In genomic region chrX:71999535-71999934, GRCh38 we compare ENCODE assay signal across 19 cellular contexts.
"Had no signal": no experiment of that assay in that cellular context is flagged by ENCODE, and none has a peak within 500 bp of the region (broad histone marks: within the 10 kb centered on the region; RNA-seq: fewer than 3 reads in every experiment).

No MANE protein-coding gene starts in this region.

- H3K4me3 ChIP-seq: adrenal gland, MG63, Peyer's patch, SJSA1 had no signal

- DNase-seq: activated B cell treated with CpG ODN at 0.5 μM for 24 hours; activated CD4-positive, CD25-positive, alpha-beta regulatory T cell treated with anti-CD3 and anti-CD28 coated beads, Interleukin-2, amount 50 U/mL, for 72 hours; brain microvascular endothelial cell; MG63; NCI-H1048; NCI-H2081 treated with DMSO at 0.1 percent for 48 hours; NCI-H524 treated with DMSO at 0.1 percent for 48 hours; SHP77 treated with DMSO at 0.1 percent for 48 hours had no signal

- H3K9me3 Mint-ChIP-seq: activated B cell treated with CpG ODN at 0.5 μM for 24 hours; activated CD4-positive, alpha-beta memory T cell treated with anti-CD3 and anti-CD28 coated beads for 36 hours; activated naive CD4-positive, alpha-beta T cell treated with anti-CD3 and anti-CD28 coated beads for 36 hours; activated naive CD4-positive, alpha-beta T cell treated with anti-CD3 and anti-CD28 coated beads, Interleukin-2, amount 50 U/mL, for 72 hours; activated T-cell treated with anti-CD3 and anti-CD28 coated beads, Interleukin-2, amount 50 U/mL, for 4 hours; activated T-helper 1 cell treated with anti-CD3 and anti-CD28 coated beads, Interleukin-12 subunit alpha, Interleukin-12 subunit beta, Interleukin-2, Interleukin-4 antibody, amounts not matched to agents 30 ng/mL and 10 ng/mL and 1 ng/mL, durations not matched to agents 14 hours and 24 hours and 36 hours; central memory CD8-positive, alpha-beta T cell; T-cell had no signal

- H3K36me3 ChIP-seq: adrenal gland, brain microvascular endothelial cell, MG63, Peyer's patch, SJSA1 had no signal

- H3K4me1 ChIP-seq: adrenal gland, Peyer's patch had no signal

- H3K36me3 Mint-ChIP-seq: activated CD4-positive, alpha-beta memory T cell treated with anti-CD3 and anti-CD28 coated beads for 36 hours; activated naive CD4-positive, alpha-beta T cell treated with anti-CD3 and anti-CD28 coated beads, Interleukin-2, amount 50 U/mL, for 72 hours; T-cell had no signal

- H3K27ac Mint-ChIP-seq: activated B cell treated with CpG ODN at 0.5 μM for 24 hours; activated CD4-positive, alpha-beta memory T cell treated with anti-CD3 and anti-CD28 coated beads for 36 hours; activated naive CD4-positive, alpha-beta T cell treated with anti-CD3 and anti-CD28 coated beads for 36 hours; activated naive CD4-positive, alpha-beta T cell treated with anti-CD3 and anti-CD28 coated beads, Interleukin-2, amount 50 U/mL, for 72 hours; activated T-helper 1 cell treated with anti-CD3 and anti-CD28 coated beads, Interleukin-12 subunit alpha, Interleukin-12 subunit beta, Interleukin-2, Interleukin-4 antibody, amounts not matched to agents 30 ng/mL and 10 ng/mL and 1 ng/mL, durations not matched to agents 14 hours and 24 hours and 36 hours; T-cell had no signal

- H3K27me3 ChIP-seq: brain microvascular endothelial cell, MG63, Peyer's patch, SJSA1 had no signal

- H3K4me3 Mint-ChIP-seq: activated B cell treated with CpG ODN at 0.5 μM for 24 hours; activated CD4-positive, alpha-beta memory T cell treated with anti-CD3 and anti-CD28 coated beads for 36 hours; activated naive CD4-positive, alpha-beta T cell treated with anti-CD3 and anti-CD28 coated beads for 36 hours; activated T-cell treated with anti-CD3 and anti-CD28 coated beads, Interleukin-2, amount 50 U/mL, for 4 hours; activated T-helper 1 cell treated with anti-CD3 and anti-CD28 coated beads, Interleukin-12 subunit alpha, Interleukin-12 subunit beta, Interleukin-2, Interleukin-4 antibody, amounts not matched to agents 30 ng/mL and 10 ng/mL and 1 ng/mL, durations not matched to agents 14 hours and 24 hours and 36 hours; central memory CD8-positive, alpha-beta T cell; T-cell; T-helper 17 cell had no signal

- H3K27ac ChIP-seq: adrenal gland, brain microvascular endothelial cell, Peyer's patch, SJSA1 had no signal

- H3K4me1 Mint-ChIP-seq: activated B cell treated with CpG ODN at 0.5 μM for 24 hours had no signal

- H3K27me3 Mint-ChIP-seq: activated CD4-positive, alpha-beta memory T cell treated with anti-CD3 and anti-CD28 coated beads for 36 hours; central memory CD8-positive, alpha-beta T cell; T-helper 17 cell had no signal

- H3K9me3 ChIP-seq: adrenal gland, MG63, Peyer's patch, SJSA1 had no signal
